8 cellular contexts compared by ENCODE assay signal in the genomic region with DNA sequence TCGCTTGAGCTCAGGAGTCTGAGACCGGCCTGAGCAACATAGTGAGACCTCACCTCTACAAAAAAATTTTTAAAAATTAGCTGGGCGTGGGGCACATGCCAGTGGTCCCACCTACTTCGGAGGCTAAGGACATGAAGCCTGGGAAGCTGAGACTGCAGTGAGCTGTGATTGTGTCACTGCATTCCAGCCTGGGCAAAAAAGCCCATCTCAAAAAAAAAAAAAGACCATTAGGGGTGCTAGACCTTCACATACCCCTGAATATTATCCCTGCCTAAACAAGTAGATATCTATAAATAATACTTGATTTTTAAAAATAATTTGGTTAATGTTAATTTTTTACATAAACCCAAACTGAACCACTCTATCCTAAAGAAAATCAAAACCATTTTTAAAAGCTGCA.
"Had no signal": no experiment of that assay in that cellular context is flagged by ENCODE, and none has a peak within 500 bp of the region (broad histone marks: within the 10 kb centered on the region; RNA-seq: fewer than 3 reads in every experiment).

No MANE protein-coding gene starts in this region.

- H3K4me1 ChIP-seq: HAP-1 had no signal

- H3K9ac ChIP-seq: GM23248 had no signal

- FAIRE-seq: HepG2 had no signal

- H3K9me3 ChIP-seq: HAP-1 had no signal

- DNase-seq: GM23248, GOT3, H7, HFFc6 had no signal

- H3K4me3 ChIP-seq: GM23248, HAP-1 had no signal

- H3K27ac ChIP-seq: GM23248, HL-60 had no signal

- ATAC-seq: HCT116, HepG2 had no signal
